ENCODE assay signal across 8 cellular contexts in the genomic region with DNA sequence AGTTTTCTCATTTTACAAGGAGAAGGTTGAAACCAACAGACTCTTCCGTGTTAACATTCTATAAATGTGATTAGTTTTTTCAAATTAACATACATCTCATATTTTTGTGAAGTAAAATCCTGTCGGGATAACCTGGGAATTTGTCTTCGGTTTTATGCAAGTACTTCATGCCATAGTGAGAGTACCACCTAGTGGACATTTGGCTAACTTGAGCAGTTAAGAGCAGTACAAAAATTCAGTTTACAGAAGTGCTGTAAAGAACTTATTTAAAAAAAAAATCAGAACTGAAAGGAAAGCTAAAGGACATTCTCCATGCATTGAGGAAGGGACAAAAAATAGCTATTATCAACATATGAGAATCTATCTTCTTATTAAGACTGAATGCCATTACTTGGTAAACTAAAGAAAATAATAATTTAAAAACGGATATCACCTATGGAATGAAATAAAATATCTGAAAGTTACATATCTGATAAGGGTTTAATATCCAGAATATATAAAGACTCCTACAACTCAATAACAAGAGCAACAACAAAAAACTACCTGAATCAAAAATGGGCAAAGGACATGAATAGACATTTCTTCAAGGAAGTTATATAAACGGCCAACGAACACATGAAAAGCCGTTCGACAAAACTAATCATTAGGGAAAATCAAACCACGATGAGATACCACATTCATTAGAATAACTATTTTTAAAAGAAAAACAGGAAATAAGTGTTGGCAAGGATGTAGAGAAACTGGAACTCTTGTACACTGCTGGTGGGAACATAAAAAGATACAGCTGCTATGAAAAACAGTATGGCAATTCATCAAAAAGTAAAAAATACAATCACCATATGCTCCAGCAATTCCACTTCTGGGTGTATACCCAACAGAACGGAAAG.
DNase-seq lines count a peak whose midpoint lies in the region; ATAC-seq and TF ChIP-seq lines count a peak whose summit lies in the region.

No MANE protein-coding gene starts in this region.

- H3K27ac ChIP-seq in right lobe of liver, result no peak overlapping the region

- TF ChIP-seq POLR2A in right lobe of liver (IDR thresholded peaks at IDR 0.05), result no peak

- ATAC-seq in right lobe of liver, result peak; percentile 58 to 61 (median 60)
- no peak for ATAC-seq in HG03520 (IDR thresholded peaks at IDR 0.05; ENCODE audit: unreplicated experiment)
- ATAC-seq in activated T-cell treated with anti-CD3 and anti-CD28 coated beads, Interleukin-2, amount 50 U/mL, for 4 hours, result no peak

- no peak overlapping the region for H3K4me3 Mint-ChIP-seq in CD14-positive monocyte
- no peak overlapping the region for H3K4me3 Mint-ChIP-seq in activated T-cell treated with anti-CD3 and anti-CD28 coated beads, Interleukin-2, amount 50 U/mL, for 4 hours

- peaks cover 19 to 25% of the 10 kb centered on the region in 2 donors for H3K36me3 Mint-ChIP-seq in CD14-positive monocyte
- peaks cover 12% of the 10 kb centered on the region for H3K36me3 Mint-ChIP-seq in activated T-cell treated with anti-CD3 and anti-CD28 coated beads, Interleukin-2, amount 50 U/mL, for 4 hours (ENCODE audit: insufficient read depth)

- no peaks in the 10 kb centered on the region for H3K36me3 ChIP-seq in right lobe of liver

- H3K4me1 ChIP-seq in right lobe of liver, result peaks cover 0 to 15% (median 6%) of the 10 kb centered on the region in 4 donors

- H3K4me1 Mint-ChIP-seq in CD14-positive monocyte, result peaks cover 27% of the 10 kb centered on the region
- H3K4me1 Mint-ChIP-seq in activated T-cell treated with anti-CD3 and anti-CD28 coated beads, Interleukin-2, amount 50 U/mL, for 4 hours (ENCODE audit: low read depth), result peaks cover 7% of the 10 kb centered on the region

- intact Hi-C loops in CD14-positive monocyte (cut with micrococcal nuclease), result no loop called here
- intact Hi-C loops in right lobe of liver (cut with DNase I), result no loop called here
- intact Hi-C loops in posterior vena cava (cut with DNase I), result no loop called here

- peaks cover 0 to 8% (median 3%) of the 10 kb centered on the region in 7 donors for H3K9me3 Mint-ChIP-seq in CD14-positive monocyte
- peaks cover 5% of the 10 kb centered on the region for H3K9me3 Mint-ChIP-seq in activated T-cell treated with anti-CD3 and anti-CD28 coated beads, Interleukin-2, amount 50 U/mL, for 4 hours

- H3K9me3 ChIP-seq in right lobe of liver, result no peaks in the 10 kb centered on the region

- 49% methylated on average over 10 of the region's 10 CpGs for WGBS in right lobe of liver (ENCODE audit: insufficient coverage, low coverage, low lambda C conversion rate, missing lambda C conversion rate)

- H3K27ac Mint-ChIP-seq in CD14-positive monocyte, result peak overlapping the region in 1 of 7 donors; percentile 18

- TF ChIP-seq CTCF in CD14-positive monocyte (IDR thresholded peaks at IDR 0.05) (peak; percentile 45), right lobe of liver (IDR thresholded peaks at IDR 0.05) (peak; percentile 47 to 63 (median 58))

- H3K27me3 Mint-ChIP-seq in CD14-positive monocyte (ENCODE audit: low read depth in 3 of 3), result peaks cover 0 to 2% (median 0%) of the 10 kb centered on the region in 3 donors
- no peaks in the 10 kb centered on the region for H3K27me3 Mint-ChIP-seq in activated T-cell treated with anti-CD3 and anti-CD28 coated beads, Interleukin-2, amount 50 U/mL, for 4 hours (ENCODE audit: low read depth)

- DNase-seq in CD14-positive monocyte (ENCODE audit: low spot score) (no peak), Kasumi-1 (lab: John Stamatoyannopoulos, UW) (peak; percentile 61 to 74), amniotic stem cell (lab: John Stamatoyannopoulos, UW) (peak; percentile 5), right lobe of liver (no peak), posterior vena cava (ENCODE audit: low spot score) (no peak)
- DNase-seq in activated T-cell treated with anti-CD3 and anti-CD28 coated beads, Interleukin-2, amount 50 U/mL, for 4 hours, result no peak
- no peak for DNase-seq in stimulated activated naive CD4-positive, alpha-beta T cell treated with Interleukin-2 at 50 U/mL for 16 hours (lab: John Stamatoyannopoulos, UW)

- no peaks in the 10 kb centered on the region for H3K27me3 ChIP-seq in right lobe of liver

- no peak overlapping the region for H3K4me3 ChIP-seq in right lobe of liver

Comparison
In these comparisons a context has a peak if more than half of its experiments do, and no peak if none do; other contexts are left out.
1. DNase-seq: peak in Kasumi-1 (2 of 2) and amniotic stem cell (single experiment); none in CD14-positive monocyte (single experiment), right lobe of liver (0 of 3), activated T-cell treated with anti-CD3 and anti-CD28 coated beads, Interleukin-2, amount 50 U/mL, for 4 hours (single experiment), stimulated activated naive CD4-positive, alpha-beta T cell treated with Interleukin-2 at 50 U/mL for 16 hours (single experiment) and posterior vena cava (single experiment).
2. ATAC-seq: peak in right lobe of liver (4 of 4); none in HG03520 (single experiment) and activated T-cell treated with anti-CD3 and anti-CD28 coated beads, Interleukin-2, amount 50 U/mL, for 4 hours (0 of 2).